ENCODE assay signal across 8 cellular contexts in genomic region chr2:222709191-222709891, GRCh38. TPM values are rescaled to one million over a fixed set of nuclear protein-coding genes. Genes with fewer than 3 reads are reported as not detected.
A peak's percentile ranks its signal among the peaks of the same experiment; 100 is the strongest.
DNase-seq lines count a peak whose midpoint lies in the region; ATAC-seq and TF ChIP-seq lines count a peak whose summit lies in the region.

No MANE protein-coding gene starts in this region.

- H3K9me3 ChIP-seq in esophagus squamous epithelium = no peaks in the 10 kb centered on the region

- peaks cover 14 to 20% of the 10 kb centered on the region in 2 donors for H3K27me3 Mint-ChIP-seq in natural killer cell (ENCODE audit: low read depth in 2 of 2)

- TF ChIP-seq CTCF in esophagus squamous epithelium (IDR thresholded peaks at IDR 0.05) = no peak
- TF ChIP-seq CTCF in natural killer cell (IDR thresholded peaks at IDR 0.05) = no peak

- no peak overlapping the region for H3K27ac Mint-ChIP-seq in natural killer cell

- peak overlapping the region in 3 of 4 donors; percentile 3 to 42 (median 30) for H3K27ac ChIP-seq in esophagus squamous epithelium

- peaks cover 0 to 27% (median 7%) of the 10 kb centered on the region in 3 donors for H3K4me1 ChIP-seq in esophagus squamous epithelium

- intact Hi-C loops in esophagus squamous epithelium (cut with DNase I) (loop anchor here (5.0 kb wide), 2 partner anchors 153 to 193 kb away; partner anchors contain the start of gene ACSL3), natural killer cell (cut with micrococcal nuclease) (no loop called here)

- H3K36me3 ChIP-seq in esophagus squamous epithelium = no peaks in the 10 kb centered on the region

- no peak for TF ChIP-seq POLR2A in esophagus squamous epithelium (IDR thresholded peaks at IDR 0.05)

- H3K36me3 Mint-ChIP-seq in natural killer cell = no peaks in the 10 kb centered on the region

- peaks cover 6 to 12% of the 10 kb centered on the region in 2 donors for H3K4me1 Mint-ChIP-seq in natural killer cell

- ATAC-seq in GM18858 (IDR thresholded peaks at IDR 0.05; ENCODE audit: unreplicated experiment) (peak; percentile 37), HG03432 (IDR thresholded peaks at IDR 0.05; ENCODE audit: unreplicated experiment) (peak; percentile 65), natural killer cell (peak in 2 of 3 donors; percentile 37 to 45), GM21528 (IDR thresholded peaks at IDR 0.05; ENCODE audit: low FRiP score, unreplicated experiment) (no peak)

- DNase-seq in A172 (ENCODE audit: low spot score) (peak; percentile 97), SK-N-DZ (ENCODE audit: low spot score) (peak; percentile 92), esophagus squamous epithelium (lab: John Stamatoyannopoulos, UW) (no peak), natural killer cell (no peak), NCI-H1105 (lab: John Stamatoyannopoulos, UW) (no peak)

- 44 to 56% methylated on average over 16 of the region's 16 CpGs for WGBS in esophagus squamous epithelium, 2 donors

- H3K9me3 Mint-ChIP-seq in natural killer cell = no peaks in the 10 kb centered on the region

- no peak overlapping the region for H3K4me3 Mint-ChIP-seq in natural killer cell

- H3K4me3 ChIP-seq in esophagus squamous epithelium = peak overlapping the region in 1 of 4 donors; percentile 6

- no peaks in the 10 kb centered on the region for H3K27me3 ChIP-seq in esophagus squamous epithelium

RNA-seq across cellular contexts. Expression of gene MOGAT1, which starts 37.9 kb away (rescaled TPM):
- not detected in 2 replicates for total RNA-seq in A172 (2014; rRNA removed; shearing (Covaris generic))
- 0.23 TPM in 1 of 2 replicates, not detected in the other for polyA plus RNA-seq in SK-N-DZ (2014; cell fraction: cytosol; rRNA removed)
- not detected in 2 replicates for polyA plus RNA-seq in SK-N-DZ (2014; cell fraction: nucleus; rRNA removed)
- not detected for total RNA-seq in esophagus squamous epithelium
- total RNA-seq in natural killer cell = not detected

RNA-seq across cellular contexts. Expression of gene FARSB, which starts 53.4 kb away (rescaled TPM):
- total RNA-seq in A172 (2014; rRNA removed; shearing (Covaris generic)) = 47.5 and 51.8 TPM in 2 replicates
- polyA plus RNA-seq in SK-N-DZ (2014; cell fraction: cytosol; rRNA removed) = 37.8 and 43.6 TPM in 2 replicates
- 20.1 and 21.1 TPM in 2 replicates for polyA plus RNA-seq in SK-N-DZ (2014; cell fraction: nucleus; rRNA removed)
- 10 to 100 TPM in 3 of 4 donors, 1 to 10 TPM in 1; 9.7 to 26.8 (median 20.9) TPM for total RNA-seq in esophagus squamous epithelium
- total RNA-seq in natural killer cell = 10 to 100 TPM in 1 of 3 donors, 1 to 10 TPM in 2; 8.6 to 10.7 (median 9.7) TPM

Comparison
In these comparisons a context has a peak if more than half of its experiments do, and no peak if none do; other contexts are left out.
1. DNase-seq: peak in A172 (single experiment) and SK-N-DZ (single experiment); none in esophagus squamous epithelium (single experiment), natural killer cell (single experiment) and NCI-H1105 (single experiment).